8 cellular contexts compared by ENCODE assay signal in genomic region chr5:113330533-113331200, GRCh38.
DNase-seq lines count a peak whose midpoint lies in the region; ATAC-seq and TF ChIP-seq lines count a peak whose summit lies in the region.

No MANE protein-coding gene starts in this region.

- peak overlapping the region in 2 of 11 experiments; percentile 25 to 38; a peak in 2 of 22 replicates for H3K9ac ChIP-seq in BLaER1 treated with 17β-estradiol and CSF1 and Interleukin-3, amounts not matched to agents 10 nM and 100 nM
- no peak overlapping the region for H3K9ac ChIP-seq in neural progenitor cell

- H3K9me3 ChIP-seq in BLaER1 treated with 17β-estradiol and CSF1 and Interleukin-3, amounts not matched to agents 10 nM and 100 nM (replicated peaks in 1 of 11): no peaks in the 10 kb centered on the region
- H3K9me3 ChIP-seq in neural progenitor cell (ENCODE audit: low read depth): no peaks in the 10 kb centered on the region

- H3K36me3 Mint-ChIP-seq in neural progenitor cell: no peaks in the 10 kb centered on the region

- peak overlapping the region; percentile 29 for H3K27ac Mint-ChIP-seq in neural progenitor cell

- H3K9me3 Mint-ChIP-seq in neural progenitor cell: no peaks in the 10 kb centered on the region

- H3K4me1 ChIP-seq in BLaER1 treated with 17β-estradiol and CSF1 and Interleukin-3, amounts not matched to agents 10 nM and 100 nM: peaks cover 12 to 22% (median 18%) of the 10 kb centered on the region in 10 experiments
- H3K4me1 ChIP-seq in neural progenitor cell: no peaks in the 10 kb centered on the region

- peak; percentile 68 for DNase-seq in RPMI7951 (ENCODE audit: low read depth)
- DNase-seq in epithelial cell of esophagus (ENCODE audit: low read depth): peak; percentile 45
- DNase-seq in neural progenitor cell (ENCODE audit: low spot score): peak; percentile 31

- no peak overlapping the region for H3K4me3 ChIP-seq in BLaER1 treated with 17β-estradiol and CSF1 and Interleukin-3, amounts not matched to agents 10 nM and 100 nM
- H3K4me3 ChIP-seq in epithelial cell of esophagus (ENCODE audit: low read length): no peak overlapping the region
- no peak overlapping the region for H3K4me3 ChIP-seq in neural progenitor cell

- peak; percentile 48 for TF ChIP-seq CTCF in epithelial cell of esophagus (IDR thresholded peaks at IDR 0.05; ENCODE audit: insufficient read depth, low read depth, low read length, missing control alignments)
- TF ChIP-seq CTCF in neural progenitor cell (IDR thresholded peaks at IDR 0.05): peak; percentile 55

- no peaks in the 10 kb centered on the region for H4K20me1 ChIP-seq in BLaER1 treated with 17β-estradiol and CSF1 and Interleukin-3, amounts not matched to agents 10 nM and 100 nM
- H4K20me1 ChIP-seq in neural progenitor cell (ENCODE audit: low read depth): no peaks in the 10 kb centered on the region

- H3K4me2 ChIP-seq in BLaER1 treated with 17β-estradiol and CSF1 and Interleukin-3, amounts not matched to agents 10 nM and 100 nM: peak overlapping the region; percentile 26 to 72 (median 54)
- no peak overlapping the region for H3K4me2 ChIP-seq in neural progenitor cell

- peaks cover 3% of the 10 kb centered on the region for H3K27me3 Mint-ChIP-seq in neural progenitor cell (ENCODE audit: insufficient read depth, low read depth)

- H3K27me3 ChIP-seq in BLaER1 treated with 17β-estradiol and CSF1 and Interleukin-3, amounts not matched to agents 10 nM and 100 nM: no peaks in the 10 kb centered on the region
- H3K27me3 ChIP-seq in neural progenitor cell: no peaks in the 10 kb centered on the region

- no peaks in the 10 kb centered on the region for H3K79me2 ChIP-seq in neural progenitor cell (ENCODE audit: low read depth)

- no peaks in the 10 kb centered on the region for H3K36me3 ChIP-seq in BLaER1 treated with 17β-estradiol and CSF1 and Interleukin-3, amounts not matched to agents 10 nM and 100 nM
- H3K36me3 ChIP-seq in neural progenitor cell: no peaks in the 10 kb centered on the region

- peak; percentile 81 for ATAC-seq in GM18867 (IDR thresholded peaks at IDR 0.05; ENCODE audit: unreplicated experiment)
- peak; percentile 72 for ATAC-seq in HG03442 (IDR thresholded peaks at IDR 0.05; ENCODE audit: unreplicated experiment)
- ATAC-seq in GM21515 (IDR thresholded peaks at IDR 0.05; ENCODE audit: unreplicated experiment): no peak
- ATAC-seq in GM21529 (IDR thresholded peaks at IDR 0.05; ENCODE audit: unreplicated experiment): no peak

- H3F3A ChIP-seq in neural progenitor cell (ENCODE audit: low read depth): peaks cover 16% of the 10 kb centered on the region

- peak overlapping the region in 7 of 11 experiments; percentile 5 to 64 (median 23); a peak in 12 of 22 replicates for H3K27ac ChIP-seq in BLaER1 treated with 17β-estradiol and CSF1 and Interleukin-3, amounts not matched to agents 10 nM and 100 nM
- no peak overlapping the region for H3K27ac ChIP-seq in neural progenitor cell

- H2AFZ ChIP-seq in neural progenitor cell (replicated peaks): no peak overlapping the region

- no peak overlapping the region for H3K4me3 Mint-ChIP-seq in neural progenitor cell

- peaks cover 6% of the 10 kb centered on the region for H3K4me1 Mint-ChIP-seq in neural progenitor cell

Comparison
In these comparisons a context has a peak if more than half of its experiments do, and no peak if none do; other contexts are left out.
1. ATAC-seq: peak in GM18867 (single experiment) and HG03442 (single experiment); none in GM21515 (single experiment) and GM21529 (single experiment).
2. Peak in every context shown above with its lines, with median percentiles within 50 percentile points of each other: DNase-seq.